1 cellular context compared by ENCODE assay signal in the genomic region with DNA sequence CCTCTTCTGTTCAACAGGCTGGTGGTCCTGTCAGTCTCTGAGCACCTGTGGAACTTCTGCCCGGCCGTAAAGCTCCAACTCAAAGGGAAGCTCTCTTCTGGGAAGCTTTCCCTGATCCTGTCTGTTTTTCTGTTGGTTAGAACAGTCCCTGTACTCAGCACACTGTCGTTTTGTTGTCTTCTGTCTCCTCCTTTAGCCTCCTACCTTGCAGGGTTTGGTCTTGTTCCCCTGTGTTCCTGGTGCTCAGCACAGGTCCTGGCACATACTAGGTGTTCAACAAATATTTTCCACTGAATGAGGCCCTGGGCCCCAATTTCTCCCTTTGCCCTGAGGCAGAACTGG.
TF ChIP-seq lines count a peak whose summit lies in the region.

No MANE protein-coding gene starts in this region.

TF ChIP-seq in HepG2, 621 proteins besides CTCF, POLR2A, EP300 and RAD21 (continued from another document):
- TF ChIP-seq, protein P1, sequence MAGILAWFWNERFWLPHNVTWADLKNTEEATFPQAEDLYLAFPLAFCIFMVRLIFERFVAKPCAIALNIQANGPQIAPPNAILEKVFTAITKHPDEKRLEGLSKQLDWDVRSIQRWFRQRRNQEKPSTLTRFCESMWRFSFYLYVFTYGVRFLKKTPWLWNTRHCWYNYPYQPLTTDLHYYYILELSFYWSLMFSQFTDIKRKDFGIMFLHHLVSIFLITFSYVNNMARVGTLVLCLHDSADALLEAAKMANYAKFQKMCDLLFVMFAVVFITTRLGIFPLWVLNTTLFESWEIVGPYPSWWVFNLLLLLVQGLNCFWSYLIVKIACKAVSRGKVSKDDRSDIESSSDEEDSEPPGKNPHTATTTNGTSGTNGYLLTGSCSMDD (CRISPR knock-in tag; IDR thresholded peaks at IDR 0.05), result no peak
- no peak for TF ChIP-seq ZNF260 (CRISPR knock-in tag; IDR thresholded peaks at IDR 0.05; ENCODE audit: borderline replicate concordance, low read depth)
- TF ChIP-seq, protein P2, sequence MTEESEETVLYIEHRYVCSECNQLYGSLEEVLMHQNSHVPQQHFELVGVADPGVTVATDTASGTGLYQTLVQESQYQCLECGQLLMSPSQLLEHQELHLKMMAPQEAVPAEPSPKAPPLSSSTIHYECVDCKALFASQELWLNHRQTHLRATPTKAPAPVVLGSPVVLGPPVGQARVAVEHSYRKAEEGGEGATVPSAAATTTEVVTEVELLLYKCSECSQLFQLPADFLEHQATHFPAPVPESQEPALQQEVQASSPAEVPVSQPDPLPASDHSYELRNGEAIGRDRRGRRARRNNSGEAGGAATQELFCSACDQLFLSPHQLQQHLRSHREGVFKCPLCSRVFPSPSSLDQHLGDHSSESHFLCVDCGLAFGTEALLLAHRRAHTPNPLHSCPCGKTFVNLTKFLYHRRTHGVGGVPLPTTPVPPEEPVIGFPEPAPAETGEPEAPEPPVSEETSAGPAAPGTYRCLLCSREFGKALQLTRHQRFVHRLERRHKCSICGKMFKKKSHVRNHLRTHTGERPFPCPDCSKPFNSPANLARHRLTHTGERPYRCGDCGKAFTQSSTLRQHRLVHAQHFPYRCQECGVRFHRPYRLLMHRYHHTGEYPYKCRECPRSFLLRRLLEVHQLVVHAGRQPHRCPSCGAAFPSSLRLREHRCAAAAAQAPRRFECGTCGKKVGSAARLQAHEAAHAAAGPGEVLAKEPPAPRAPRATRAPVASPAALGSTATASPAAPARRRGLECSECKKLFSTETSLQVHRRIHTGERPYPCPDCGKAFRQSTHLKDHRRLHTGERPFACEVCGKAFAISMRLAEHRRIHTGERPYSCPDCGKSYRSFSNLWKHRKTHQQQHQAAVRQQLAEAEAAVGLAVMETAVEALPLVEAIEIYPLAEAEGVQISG (CRISPR knock-in tag; IDR thresholded peaks at IDR 0.05), result no peak
- TF ChIP-seq ZNF567 (CRISPR knock-in tag; IDR thresholded peaks at IDR 0.05; ENCODE audit: borderline replicate concordance), result no peak
- TF ChIP-seq NFYB (CRISPR knock-in tag; IDR thresholded peaks at IDR 0.05), result no peak
- no peak for TF ChIP-seq NFE2L1 (CRISPR knock-in tag; IDR thresholded peaks at IDR 0.05; ENCODE audit: borderline replicate concordance)
- TF ChIP-seq ONECUT2 (CRISPR knock-in tag; IDR thresholded peaks at IDR 0.05), result no peak
- no peak for TF ChIP-seq HOXA5 (CRISPR knock-in tag; IDR thresholded peaks at IDR 0.05)
- TF ChIP-seq JARID2 (CRISPR knock-in tag; IDR thresholded peaks at IDR 0.05; ENCODE audit: insufficient replicate concordance), result no peak
- no peak for TF ChIP-seq SP140L (CRISPR knock-in tag; IDR thresholded peaks at IDR 0.05; ENCODE audit: borderline replicate concordance)
- TF ChIP-seq, protein P3, sequence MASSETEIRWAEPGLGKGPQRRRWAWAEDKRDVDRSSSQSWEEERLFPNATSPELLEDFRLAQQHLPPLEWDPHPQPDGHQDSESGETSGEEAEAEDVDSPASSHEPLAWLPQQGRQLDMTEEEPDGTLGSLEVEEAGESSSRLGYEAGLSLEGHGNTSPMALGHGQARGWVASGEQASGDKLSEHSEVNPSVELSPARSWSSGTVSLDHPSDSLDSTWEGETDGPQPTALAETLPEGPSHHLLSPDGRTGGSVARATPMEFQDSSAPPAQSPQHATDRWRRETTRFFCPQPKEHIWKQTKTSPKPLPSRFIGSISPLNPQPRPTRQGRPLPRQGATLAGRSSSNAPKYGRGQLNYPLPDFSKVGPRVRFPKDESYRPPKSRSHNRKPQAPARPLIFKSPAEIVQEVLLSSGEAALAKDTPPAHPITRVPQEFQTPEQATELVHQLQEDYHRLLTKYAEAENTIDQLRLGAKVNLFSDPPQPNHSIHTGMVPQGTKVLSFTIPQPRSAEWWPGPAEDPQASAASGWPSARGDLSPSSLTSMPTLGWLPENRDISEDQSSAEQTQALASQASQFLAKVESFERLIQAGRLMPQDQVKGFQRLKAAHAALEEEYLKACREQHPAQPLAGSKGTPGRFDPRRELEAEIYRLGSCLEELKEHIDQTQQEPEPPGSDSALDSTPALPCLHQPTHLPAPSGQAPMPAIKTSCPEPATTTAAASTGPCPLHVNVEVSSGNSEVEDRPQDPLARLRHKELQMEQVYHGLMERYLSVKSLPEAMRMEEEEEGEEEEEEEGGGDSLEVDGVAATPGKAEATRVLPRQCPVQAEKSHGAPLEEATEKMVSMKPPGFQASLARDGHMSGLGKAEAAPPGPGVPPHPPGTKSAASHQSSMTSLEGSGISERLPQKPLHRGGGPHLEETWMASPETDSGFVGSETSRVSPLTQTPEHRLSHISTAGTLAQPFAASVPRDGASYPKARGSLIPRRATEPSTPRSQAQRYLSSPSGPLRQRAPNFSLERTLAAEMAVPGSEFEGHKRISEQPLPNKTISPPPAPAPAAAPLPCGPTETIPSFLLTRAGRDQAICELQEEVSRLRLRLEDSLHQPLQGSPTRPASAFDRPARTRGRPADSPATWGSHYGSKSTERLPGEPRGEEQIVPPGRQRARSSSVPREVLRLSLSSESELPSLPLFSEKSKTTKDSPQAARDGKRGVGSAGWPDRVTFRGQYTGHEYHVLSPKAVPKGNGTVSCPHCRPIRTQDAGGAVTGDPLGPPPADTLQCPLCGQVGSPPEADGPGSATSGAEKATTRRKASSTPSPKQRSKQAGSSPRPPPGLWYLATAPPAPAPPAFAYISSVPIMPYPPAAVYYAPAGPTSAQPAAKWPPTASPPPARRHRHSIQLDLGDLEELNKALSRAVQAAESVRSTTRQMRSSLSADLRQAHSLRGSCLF (CRISPR knock-in tag; IDR thresholded peaks at IDR 0.05; ENCODE audit: borderline replicate concordance), result no peak
- no peak for TF ChIP-seq ZSCAN20 (CRISPR knock-in tag; IDR thresholded peaks at IDR 0.05; ENCODE audit: borderline replicate concordance)
- TF ChIP-seq ZNF563 (CRISPR knock-in tag; IDR thresholded peaks at IDR 0.05), result no peak
- TF ChIP-seq ZNF432 (CRISPR knock-in tag; IDR thresholded peaks at IDR 0.05; ENCODE audit: borderline replicate concordance), result no peak
- TF ChIP-seq, protein P4, sequence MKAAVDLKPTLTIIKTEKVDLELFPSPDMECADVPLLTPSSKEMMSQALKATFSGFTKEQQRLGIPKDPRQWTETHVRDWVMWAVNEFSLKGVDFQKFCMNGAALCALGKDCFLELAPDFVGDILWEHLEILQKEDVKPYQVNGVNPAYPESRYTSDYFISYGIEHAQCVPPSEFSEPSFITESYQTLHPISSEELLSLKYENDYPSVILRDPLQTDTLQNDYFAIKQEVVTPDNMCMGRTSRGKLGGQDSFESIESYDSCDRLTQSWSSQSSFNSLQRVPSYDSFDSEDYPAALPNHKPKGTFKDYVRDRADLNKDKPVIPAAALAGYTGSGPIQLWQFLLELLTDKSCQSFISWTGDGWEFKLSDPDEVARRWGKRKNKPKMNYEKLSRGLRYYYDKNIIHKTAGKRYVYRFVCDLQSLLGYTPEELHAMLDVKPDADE (CRISPR knock-in tag; IDR thresholded peaks at IDR 0.05), result no peak
- no peak for TF ChIP-seq ZNF160 (CRISPR knock-in tag; IDR thresholded peaks at IDR 0.05)
- TF ChIP-seq, protein P5, sequence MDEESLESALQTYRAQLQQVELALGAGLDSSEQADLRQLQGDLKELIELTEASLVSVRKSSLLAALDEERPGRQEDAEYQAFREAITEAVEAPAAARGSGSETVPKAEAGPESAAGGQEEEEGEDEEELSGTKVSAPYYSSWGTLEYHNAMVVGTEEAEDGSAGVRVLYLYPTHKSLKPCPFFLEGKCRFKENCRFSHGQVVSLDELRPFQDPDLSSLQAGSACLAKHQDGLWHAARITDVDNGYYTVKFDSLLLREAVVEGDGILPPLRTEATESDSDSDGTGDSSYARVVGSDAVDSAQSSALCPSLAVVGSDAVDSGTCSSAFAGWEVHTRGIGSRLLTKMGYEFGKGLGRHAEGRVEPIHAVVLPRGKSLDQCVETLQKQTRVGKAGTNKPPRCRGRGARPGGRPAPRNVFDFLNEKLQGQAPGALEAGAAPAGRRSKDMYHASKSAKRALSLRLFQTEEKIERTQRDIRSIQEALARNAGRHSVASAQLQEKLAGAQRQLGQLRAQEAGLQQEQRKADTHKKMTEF (CRISPR knock-in tag; IDR thresholded peaks at IDR 0.05), result 0 out of 2 replicates have a peak, but pooled peaks have one; percentile 8
- no peak for TF ChIP-seq XRCC5 (optimal IDR thresholded peaks at IDR 0.05; ENCODE audit: low read length)
- 0 out of 2 replicates have a peak, but pooled peaks have one; percentile 35 for TF ChIP-seq ZMAT3 (CRISPR knock-in tag; conservative IDR thresholded peaks at IDR 0.05)
- TF ChIP-seq PRPF4 (IDR thresholded peaks at IDR 0.05; ENCODE audit: low read depth, low read length, poor library complexity, severe bottlenecking), result no peak
- TF ChIP-seq JUNB (CRISPR knock-in tag; IDR thresholded peaks at IDR 0.05; ENCODE audit: borderline replicate concordance), result no peak
- TF ChIP-seq SPEN (CRISPR knock-in tag; IDR thresholded peaks at IDR 0.05; ENCODE audit: low read depth), result no peak
- 0 out of 2 replicates have a peak, but pooled peaks have one; percentile 2 for TF ChIP-seq RARA (CRISPR knock-in tag; IDR thresholded peaks at IDR 0.05)
- TF ChIP-seq RBFOX2 (IDR thresholded peaks at IDR 0.05; ENCODE audit: low read depth, low read length), result no peak
- TF ChIP-seq, protein P6, sequence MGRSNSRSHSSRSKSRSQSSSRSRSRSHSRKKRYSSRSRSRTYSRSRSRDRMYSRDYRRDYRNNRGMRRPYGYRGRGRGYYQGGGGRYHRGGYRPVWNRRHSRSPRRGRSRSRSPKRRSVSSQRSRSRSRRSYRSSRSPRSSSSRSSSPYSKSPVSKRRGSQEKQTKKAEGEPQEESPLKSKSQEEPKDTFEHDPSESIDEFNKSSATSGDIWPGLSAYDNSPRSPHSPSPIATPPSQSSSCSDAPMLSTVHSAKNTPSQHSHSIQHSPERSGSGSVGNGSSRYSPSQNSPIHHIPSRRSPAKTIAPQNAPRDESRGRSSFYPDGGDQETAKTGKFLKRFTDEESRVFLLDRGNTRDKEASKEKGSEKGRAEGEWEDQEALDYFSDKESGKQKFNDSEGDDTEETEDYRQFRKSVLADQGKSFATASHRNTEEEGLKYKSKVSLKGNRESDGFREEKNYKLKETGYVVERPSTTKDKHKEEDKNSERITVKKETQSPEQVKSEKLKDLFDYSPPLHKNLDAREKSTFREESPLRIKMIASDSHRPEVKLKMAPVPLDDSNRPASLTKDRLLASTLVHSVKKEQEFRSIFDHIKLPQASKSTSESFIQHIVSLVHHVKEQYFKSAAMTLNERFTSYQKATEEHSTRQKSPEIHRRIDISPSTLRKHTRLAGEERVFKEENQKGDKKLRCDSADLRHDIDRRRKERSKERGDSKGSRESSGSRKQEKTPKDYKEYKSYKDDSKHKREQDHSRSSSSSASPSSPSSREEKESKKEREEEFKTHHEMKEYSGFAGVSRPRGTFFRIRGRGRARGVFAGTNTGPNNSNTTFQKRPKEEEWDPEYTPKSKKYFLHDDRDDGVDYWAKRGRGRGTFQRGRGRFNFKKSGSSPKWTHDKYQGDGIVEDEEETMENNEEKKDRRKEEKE (IDR thresholded peaks at IDR 0.05), result no peak
- TF ChIP-seq NRL (CRISPR knock-in tag; IDR thresholded peaks at IDR 0.05; ENCODE audit: borderline replicate concordance), result no peak
- TF ChIP-seq NFATC3 (CRISPR knock-in tag; IDR thresholded peaks at IDR 0.05), result no peak
